In the genomic region with DNA sequence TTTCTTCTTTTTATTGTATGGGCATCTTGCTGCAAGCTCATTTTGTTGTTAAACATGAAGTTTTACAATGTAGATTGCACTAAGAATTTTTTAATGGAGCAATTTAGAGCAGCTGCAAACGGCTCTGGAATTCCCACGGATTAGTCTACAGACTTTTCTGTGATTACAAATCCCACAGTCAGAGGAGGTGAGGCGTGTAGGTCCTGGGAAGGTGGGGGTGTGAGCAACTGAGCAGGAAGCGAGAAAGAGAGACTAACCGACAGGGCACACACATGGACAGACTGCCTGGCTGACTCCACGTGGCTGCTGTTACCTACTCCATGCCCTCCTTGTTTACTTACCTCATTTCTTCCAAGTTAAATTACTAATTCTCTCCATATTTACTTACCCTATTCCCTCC, we compare ENCODE assay signal across 24 cellular contexts.
DNase-seq lines count a peak whose midpoint lies in the region; ATAC-seq and TF ChIP-seq lines count a peak whose summit lies in the region.
"Had no signal": no experiment of that assay in that cellular context is flagged by ENCODE, and none has a peak within 500 bp of the region (broad histone marks: within the 10 kb centered on the region; RNA-seq: fewer than 3 reads in every experiment).

No MANE protein-coding gene starts in this region.

- no peaks in the 10 kb centered on the region for H3K27me3 ChIP-seq in SJCRH30
- H3K27me3 ChIP-seq: sigmoid colon, tibial nerve had no signal

- ATAC-seq in mucosa of descending colon (peak; percentile 97), HG03196 (IDR thresholded peaks at IDR 0.05; ENCODE audit: unreplicated experiment) (no peak), HG03460 (IDR thresholded peaks at IDR 0.05; ENCODE audit: unreplicated experiment) (no peak)
- ATAC-seq: stimulated activated effector memory CD8-positive, alpha-beta T cell treated with anti-CD3 and anti-CD28 coated beads, Interleukin-12 subunit alpha, Interleukin-12 subunit beta, amount 100 ng/mL, for 72 hours had no signal

- H3K4me1 ChIP-seq in SJCRH30 (peaks cover 3% of the 10 kb centered on the region), mucosa of descending colon (ENCODE audit: low read depth) (peaks cover 5% of the 10 kb centered on the region)

- H3K36me3 ChIP-seq in SJCRH30 = no peaks in the 10 kb centered on the region
- no peaks in the 10 kb centered on the region for H3K36me3 ChIP-seq in mucosa of descending colon (ENCODE audit: low read depth)
- H3K36me3 ChIP-seq: sigmoid colon, tibial nerve had no signal

- intact Hi-C loops in mucosa of descending colon (cut with DNase I, micrococcal nuclease) = no loop called here

- no peak overlapping the region for H3K27ac ChIP-seq in SJCRH30
- H3K27ac ChIP-seq: sigmoid colon, tibial nerve had no signal

- DNase-seq in Daoy (ENCODE audit: low read depth) (peak; percentile 79), SJCRH30 (peak; percentile 30 to 38), epithelial cell of proximal tubule (ENCODE audit: low read depth) (peak; percentile 79), mucosa of descending colon (peak; percentile 51 to 66 (median 56)), NCI-H1694 treated with DMSO at 0.1 percent for 48 hours (lab: John Stamatoyannopoulos, UW) (no peak)
- DNase-seq in stimulated activated CD4-positive, alpha-beta T cell treated with anti-CD3 and anti-CD28 coated beads, Interleukin-12 subunit alpha, Interleukin-12 subunit beta, amount 100 ng/mL, for 4 hours = no peak
- DNase-seq: ACHN; activated CD4-positive, alpha-beta T cell treated with anti-CD3 and anti-CD28 coated beads, Interleukin-2, amount 10 ng/mL, durations not matched to agents 7 days and 5 days; activated gamma-delta T cell; activated naive CD8-positive, alpha-beta T cell treated with anti-CD3 and anti-CD28 coated beads, Interleukin-2, amount 10 ng/mL, durations not matched to agents 7 days and 5 days; activated T-cell treated with anti-CD3 and anti-CD28 coated beads, Interleukin-2, amount 50 U/mL, for 24 hours; CD4-positive, alpha-beta memory T cell; DND-41; immature natural killer cell; naive B cell; NCI-H1417; NCI-H2081; NCI-H226; sigmoid colon; T1000 had no signal

- no peak for TF ChIP-seq CTCF in epithelial cell of proximal tubule (conservative IDR thresholded peaks at IDR 0.05; ENCODE audit: low read depth, low read length)
- TF ChIP-seq CTCF in mucosa of descending colon (IDR thresholded peaks at IDR 0.05) = no peak

- H3K9me3 ChIP-seq in SJCRH30 (replicated peaks) (no peaks in the 10 kb centered on the region), mucosa of descending colon (no peaks in the 10 kb centered on the region)
- H3K9me3 ChIP-seq: sigmoid colon, tibial nerve had no signal

- H3K4me3 ChIP-seq in SJCRH30 (no peak overlapping the region), epithelial cell of proximal tubule (ENCODE audit: low read depth, low read length) (no peak overlapping the region), mucosa of descending colon (no peak overlapping the region)
- H3K4me3 ChIP-seq: sigmoid colon, tibial nerve had no signal

Comparison
In these comparisons a context has a peak if more than half of its experiments do, and no peak if none do; other contexts are left out.
1. DNase-seq: peak in Daoy (single experiment), SJCRH30 (2 of 2), epithelial cell of proximal tubule (single experiment) and mucosa of descending colon (3 of 3); none in stimulated activated CD4-positive, alpha-beta T cell treated with anti-CD3 and anti-CD28 coated beads, Interleukin-12 subunit alpha, Interleukin-12 subunit beta, amount 100 ng/mL, for 4 hours (single experiment) and NCI-H1694 treated with DMSO at 0.1 percent for 48 hours (single experiment).